In the genomic region with DNA sequence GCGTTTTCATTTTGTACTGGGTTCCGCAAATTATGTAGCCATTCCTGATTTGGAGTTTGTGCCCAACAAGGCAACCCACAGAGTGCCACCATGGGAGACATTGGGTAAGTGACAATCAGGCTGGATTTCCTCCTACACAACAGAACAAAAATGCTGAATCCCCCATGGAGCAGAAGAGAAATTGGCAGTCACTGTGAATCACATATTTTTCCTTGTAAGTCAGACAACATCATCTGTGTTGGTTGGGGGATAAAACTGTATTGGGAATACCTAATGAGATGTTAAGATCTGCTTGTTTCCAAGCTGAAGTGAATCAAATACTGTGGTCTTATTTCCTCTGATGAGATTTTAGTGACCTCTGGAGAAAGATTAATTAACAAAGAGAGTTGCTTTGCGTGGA, we compare ENCODE assay signal across 18 cellular contexts.
"Had no signal": no experiment of that assay in that cellular context is flagged by ENCODE, and none has a peak within 500 bp of the region (broad histone marks: within the 10 kb centered on the region; RNA-seq: fewer than 3 reads in every experiment).

No MANE protein-coding gene starts in this region.

- H3K9me3 ChIP-seq: esophagus muscularis mucosa, lower lobe of right lung, ovary, right lobe of liver, thyroid gland had no signal

- H3K36me3 ChIP-seq: esophagus muscularis mucosa, lower lobe of right lung, ovary, right lobe of liver, thyroid gland had no signal

- H3K27me3 ChIP-seq: esophagus muscularis mucosa, ovary, thyroid gland had no signal

- H3K4me1 ChIP-seq: esophagus muscularis mucosa, lower lobe of right lung, right lobe of liver, thyroid gland had no signal

- ATAC-seq: activated CD4-positive, alpha-beta T cell treated with anti-CD3 and anti-CD28 coated beads for 36 hours; lower lobe of right lung; naive thymus-derived CD8-positive, alpha-beta T cell; right lobe of liver; stimulated activated naive B cell treated with anti-CD40 and anti-IgM and Interleukin-4, amounts not matched to agents 10 μg/mL and 1 μg/mL and 100 μg/mL, for 72 hours had no signal

- DNase-seq: activated CD4-positive, alpha-beta T cell treated with anti-CD3 and anti-CD28 coated beads for 36 hours; activated CD4-positive, alpha-beta T cell treated with anti-CD3 and anti-CD28 coated beads, Interleukin-2, amount 50 U/mL, for 48 hours; activated naive CD8-positive, alpha-beta T cell treated with anti-CD3 and anti-CD28 coated beads for 36 hours; activated T-cell treated with anti-CD3 and anti-CD28 coated beads for 4 hours; amygdala; dermis blood vessel endothelial cell; effector memory CD4-positive, alpha-beta T cell; foreskin melanocyte; glutamatergic neuron; hippocampal formation; islet precursor cell; lower lobe of right lung; naive thymus-derived CD8-positive, alpha-beta T cell; ovary; right lobe of liver; stimulated activated naive B cell treated with anti-CD40 and anti-IgM and Interleukin-4, amounts not matched to agents 10 μg/mL and 1 μg/mL and 100 μg/mL, for 72 hours; thyroid gland had no signal

- H3K4me3 ChIP-seq: esophagus muscularis mucosa, lower lobe of right lung, ovary, right lobe of liver, thyroid gland had no signal
